ENCODE assay signal across 6 cellular contexts in the genomic region with DNA sequence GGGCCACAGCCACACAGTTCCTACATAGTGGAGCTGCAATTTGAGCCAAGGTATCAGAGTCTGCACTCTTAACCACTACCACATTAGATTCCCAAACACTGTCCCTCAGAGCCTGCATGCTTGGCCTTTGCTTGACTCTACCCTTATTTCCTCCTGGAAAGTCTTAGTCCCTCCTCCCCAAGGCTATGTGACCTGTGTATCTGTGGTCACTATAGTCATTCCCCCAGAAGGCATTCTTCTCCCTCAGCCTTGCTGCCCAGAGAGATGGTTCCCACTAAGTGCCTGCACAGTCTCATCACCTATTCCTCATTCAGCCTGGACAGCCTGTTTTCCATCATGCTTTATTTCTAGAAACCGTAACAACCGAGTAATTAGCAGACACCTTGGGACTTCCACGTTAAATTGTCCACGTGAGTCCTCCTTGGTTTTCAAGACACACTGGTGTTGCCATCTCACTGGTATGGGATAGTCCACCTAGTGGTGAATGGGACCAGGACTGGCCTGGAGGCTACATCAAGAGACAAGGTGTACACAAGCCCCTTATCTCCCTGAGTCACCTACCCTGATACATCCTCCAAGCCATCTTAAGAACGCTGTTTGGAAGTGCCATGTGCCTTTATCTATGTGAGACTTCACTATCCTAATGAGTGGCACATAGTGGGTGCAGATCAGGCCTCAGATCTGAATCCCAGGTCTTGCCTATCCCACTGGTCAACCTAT. TPM values are rescaled to one million over a fixed set of nuclear protein-coding genes. Genes with fewer than 3 reads are reported as not detected.
"Had no signal": no experiment of that assay in that cellular context is flagged by ENCODE, and none has a peak within 500 bp of the region (broad histone marks: within the 10 kb centered on the region; RNA-seq: fewer than 3 reads in every experiment).

No MANE protein-coding gene starts in this region.

- H3K4me2 ChIP-seq: GM23338 had no signal

- ATAC-seq: GM23338, HepG2 had no signal

- H3K4me3 Mint-ChIP-seq: GM23338, H9, IgD-negative memory B cell had no signal

- H3K27ac Mint-ChIP-seq: GM23338, H9, IgD-negative memory B cell had no signal

- H3K27ac ChIP-seq: HL-60 had no signal

- H3K4me3 ChIP-seq: GM23338 had no signal

- H2AFZ ChIP-seq: GM23338 had no signal

- H3K36me3 Mint-ChIP-seq: IgD-negative memory B cell had no signal

- DNase-seq: H9, HCEC 1CT had no signal

RNA-seq across cellular contexts. Expression of gene ZNF648, which starts 3.8 kb away (rescaled TPM):
- polyA plus RNA-seq: IgD-negative memory B cell had no signal
